In the genomic region with DNA sequence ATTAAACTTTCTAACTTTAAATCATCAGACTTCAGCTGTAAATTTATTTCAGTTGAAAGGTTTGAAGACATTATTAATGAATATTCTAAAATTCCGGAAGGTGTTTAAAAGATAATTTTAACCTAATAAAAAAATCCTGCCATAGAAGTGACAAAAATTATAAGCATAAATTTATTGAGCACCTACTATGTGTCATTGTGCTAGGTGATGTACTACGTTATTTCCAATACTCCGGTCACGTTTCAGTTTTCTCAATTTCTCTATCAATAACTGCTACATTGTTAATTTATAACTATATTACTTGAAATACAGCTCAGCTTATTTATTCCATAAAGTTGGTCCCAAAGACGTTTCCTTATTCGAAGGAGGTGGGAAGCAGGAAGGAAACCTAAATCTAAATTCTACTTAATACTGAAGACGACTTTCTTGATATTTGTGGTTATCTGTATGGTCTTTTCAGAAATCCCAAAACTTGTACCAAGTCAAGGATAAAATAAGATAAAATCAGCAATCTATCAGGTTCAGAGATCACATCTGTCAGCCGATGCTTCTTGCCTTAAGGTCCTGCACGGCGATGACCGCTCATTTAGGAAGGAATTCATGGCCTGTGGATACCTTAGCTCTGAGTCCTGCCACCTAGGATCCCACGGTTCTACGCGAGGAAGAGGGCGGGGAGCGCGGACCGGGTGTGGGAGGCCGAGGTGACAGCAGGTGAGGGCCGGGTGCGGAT, we compare ENCODE assay signal across 8 cellular contexts. TPM values are rescaled to one million over a fixed set of nuclear protein-coding genes. Genes with fewer than 3 reads are reported as not detected.
DNase-seq lines count a peak whose midpoint lies in the region; ATAC-seq and TF ChIP-seq lines count a peak whose summit lies in the region.

No MANE protein-coding gene starts in this region.

- H3K27me3 ChIP-seq in tibial nerve, result no peaks in the 10 kb centered on the region

- H3K4me1 ChIP-seq in tibial nerve, result peaks cover 0 to 26% (median 6%) of the 10 kb centered on the region in 4 donors

- H3K27ac Mint-ChIP-seq in Calu3 (ENCODE audit: unreplicated experiment) (peak overlapping the region; percentile 82), natural killer cell (peak overlapping the region; percentile 64 to 94)

- H3K4me3 ChIP-seq in SK-N-MC (peak overlapping the region; percentile 84), choroid plexus epithelial cell (ENCODE audit: low read depth, low read length) (peak overlapping the region; percentile 87), tibial nerve (peak overlapping the region; percentile 91 to 95 (median 92))

- H3K9me3 Mint-ChIP-seq in Calu3 (ENCODE audit: low read depth, unreplicated experiment) (no peaks in the 10 kb centered on the region), natural killer cell (no peaks in the 10 kb centered on the region)

- ATAC-seq in natural killer cell (peak in 1 of 3 donors; percentile 59), GM18861 (IDR thresholded peaks at IDR 0.05; ENCODE audit: unreplicated experiment) (no peak)

- no peak for TF ChIP-seq EP300 in tibial nerve (IDR thresholded peaks at IDR 0.05)

- no peak overlapping the region for H3K9ac ChIP-seq in SK-N-MC (ENCODE audit: insufficient read length)

- H3K4me1 Mint-ChIP-seq in Calu3 (ENCODE audit: low read depth, unreplicated experiment) (peaks cover 25% of the 10 kb centered on the region), natural killer cell (peaks cover 27 to 43% of the 10 kb centered on the region in 2 donors)

- no peak overlapping the region for H3K27ac ChIP-seq in SK-N-MC
- H3K27ac ChIP-seq in tibial nerve, result peak overlapping the region; percentile 93 to 98 (median 96)

- peaks cover 39% of the 10 kb centered on the region for H3K36me3 Mint-ChIP-seq in Calu3 (ENCODE audit: insufficient read depth, unreplicated experiment)
- H3K36me3 Mint-ChIP-seq in natural killer cell, result no peaks in the 10 kb centered on the region

- DNase-seq in Calu3 (peak; percentile 70), SK-N-MC (ENCODE audit: low read depth, low spot score) (no peak), choroid plexus epithelial cell (ENCODE audit: low read depth) (no peak), natural killer cell (no peak), tibial nerve (ENCODE audit: low spot score in 2 of 2) (no peak), NCI-H1105 treated with DMSO at 0.1 percent for 48 hours (lab: John Stamatoyannopoulos, UW) (no peak), NCI-H446 treated with DMSO at 0.1 percent for 48 hours (lab: John Stamatoyannopoulos, UW) (no peak)

- CTCF ChIA-PET in Calu3 (lab: Charles Lee), result no interaction called here

- TF ChIP-seq POLR2A in tibial nerve (IDR thresholded peaks at IDR 0.05), result no peak

- no TSS peak for BruUV-seq in Calu3 (replicated peaks; lab: Mats Ljungman, UMichigan)

- H3K27me3 Mint-ChIP-seq in Calu3 (ENCODE audit: unreplicated experiment) (no peaks in the 10 kb centered on the region), natural killer cell (ENCODE audit: low read depth in 2 of 2) (peaks cover 0 to 8% of the 10 kb centered on the region in 2 donors)

- peak overlapping the region; percentile 83 for H3K4me3 Mint-ChIP-seq in Calu3 (ENCODE audit: low read depth, unreplicated experiment)
- H3K4me3 Mint-ChIP-seq in natural killer cell, result peak overlapping the region; percentile 95

- no peaks in the 10 kb centered on the region for H3K9me3 ChIP-seq in SK-N-MC (ENCODE audit: low read depth, low read length)
- no peaks in the 10 kb centered on the region for H3K9me3 ChIP-seq in tibial nerve

- no peak for TF ChIP-seq CTCF in Calu3 (IDR thresholded peaks at IDR 0.05; ENCODE audit: unreplicated experiment)
- no peak for TF ChIP-seq CTCF in choroid plexus epithelial cell (conservative IDR thresholded peaks at IDR 0.05; ENCODE audit: low read depth, low read length)
- no peak for TF ChIP-seq CTCF in natural killer cell (IDR thresholded peaks at IDR 0.05)
- TF ChIP-seq CTCF in tibial nerve (IDR thresholded peaks at IDR 0.05), result no peak

- intact Hi-C loops in Calu3 (cut with micrococcal nuclease; ENCODE audit: unreplicated experiment), result loop anchor here (5.0 kb wide), 1 partner anchor 221 kb away; no protein-coding TSS in a partner anchor
- intact Hi-C loops in natural killer cell (cut with micrococcal nuclease), result loop anchor here (5.0 to 10.0 kb wide), 3 partner anchors 183 to 737 kb away; partner anchors contain the start of genes KIF5B and ZNF438

- H3K36me3 ChIP-seq in SK-N-MC (ENCODE audit: insufficient read depth, low read length) (no peaks in the 10 kb centered on the region), tibial nerve (peaks cover 0 to 1% (median 0%) of the 10 kb centered on the region in 3 donors)

- WGBS in tibial nerve, 2 donors, result 39 to 41% methylated on average over 21 of the region's 21 CpGs

RNA-seq across cellular contexts. Expression of gene ZEB1, which starts 1.2 kb away (rescaled TPM):
- 7.1 and 10.3 TPM in 2 replicates for total RNA-seq in Calu3 (2022)
- 10 to 100 TPM; 29.3 to 30.6 (median 29.7) TPM for total RNA-seq in natural killer cell
- total RNA-seq in tibial nerve, result 100 to 1,000 TPM in 2 of 4 donors, 10 to 100 TPM in 2; 84.6 to 128 (median 95.7) TPM
